9 cellular contexts compared by ENCODE assay signal in genomic region chr3:67654832-67655152, GRCh38. TPM values are rescaled to one million over a fixed set of nuclear protein-coding genes. Genes with fewer than 3 reads are reported as not detected.
DNase-seq lines count a peak whose midpoint lies in the region; ATAC-seq, FAIRE-seq and TF ChIP-seq lines count a peak whose summit lies in the region.
"Had no signal": no experiment of that assay in that cellular context is flagged by ENCODE, and none has a peak within 500 bp of the region (broad histone marks: within the 10 kb centered on the region; RNA-seq: fewer than 3 reads in every experiment).

No MANE protein-coding gene starts in this region.

- BruUV-seq in K562 (replicated peaks; lab: Mats Ljungman, UMichigan), result no TSS peak

- H3K4me1 Mint-ChIP-seq in type B pancreatic cell (ENCODE audit: unreplicated experiment), result peaks cover 35% of the 10 kb centered on the region

- no peaks in the 10 kb centered on the region for H4K20me1 ChIP-seq in K562 (replicated peaks; ENCODE audit: control insufficient read depth, insufficient read depth, low read length)

- TF ChIP-seq POLR2A in A549 (IDR thresholded peaks at IDR 0.05; ENCODE audit: low read length) (no peak), K562 (conservative IDR thresholded peaks at IDR 0.05) (no peak), lower leg skin (IDR thresholded peaks at IDR 0.05) (no peak)

- peak overlapping the region; percentile 88 for H3K4me3 Mint-ChIP-seq in type B pancreatic cell

- H3K4me3 ChIP-seq in A549, result peak overlapping the region; percentile 93
- H3K4me3 ChIP-seq in HL-60 (replicated peaks; ENCODE audit: insufficient read depth, low read length), result peak overlapping the region; percentile 66
- peak overlapping the region; percentile 91 for H3K4me3 ChIP-seq in K562
- H3K4me3 ChIP-seq in lower leg skin (ENCODE audit: low read depth, poor library complexity, severe bottlenecking), result peak overlapping the region; percentile 87

- H3K27ac ChIP-seq in A549 (peak overlapping the region; percentile 97 to 100), HL-60 (replicated peaks) (peak overlapping the region; percentile 87), K562 (ENCODE audit: extremely low read depth, low read depth, low read length) (peak overlapping the region; percentile 88)

- POLR2A ChIA-PET in A549 (lab: Yijun Ruan, JAX) (interaction anchor here (1.4 kb wide), 1 partner anchor 20 kb away, joined by 5 read pairs; no protein-coding TSS in a partner anchor), K562 (lab: Yijun Ruan, JAX) (interaction anchor here (0.5 to 1.1 kb wide), 3 partner anchors 426 to 1252 kb away, joined by 3 to 4 read pairs (median 3); no protein-coding TSS in a partner anchor)

- CTCF ChIA-PET in A549 (lab: Yijun Ruan, JAX), result interaction anchor here (1.3 kb wide), 1 partner anchor 20 kb away, joined by 3 read pairs; no protein-coding TSS in a partner anchor
- CTCF ChIA-PET in K562 (lab: Yijun Ruan, JAX; ENCODE audit: low intra/inter-chr PET ratio), result no interaction called here

- TF ChIP-seq EP300 in A549 (IDR thresholded peaks at IDR 0.05) (no peak), K562 (IDR thresholded peaks at IDR 0.05; ENCODE audit: low read length) (no peak)

- H3K4me2 ChIP-seq in A549 (peak overlapping the region; percentile 93), K562 (ENCODE audit: insufficient read depth, low read length) (peak overlapping the region; percentile 82)

- intact Hi-C loops in K562 (cut with micrococcal nuclease), result no loop called here
- intact Hi-C loops in lower leg skin (cut with DNase I; ENCODE audit: low total_unique reads), result no loop called here

- H3K27ac Mint-ChIP-seq in type B pancreatic cell, result peak overlapping the region; percentile 73

- in situ Hi-C loops in K562 (cut with MboI), result no loop called here

- no peaks in the 10 kb centered on the region for H3K27me3 Mint-ChIP-seq in type B pancreatic cell

- peaks cover 8% of the 10 kb centered on the region for H3K36me3 Mint-ChIP-seq in type B pancreatic cell

- H3K36me3 ChIP-seq in K562 (ENCODE audit: control insufficient read depth, insufficient read depth, low read length), result peaks cover 2% of the 10 kb centered on the region; the same call in 2 of the 3 replicates

- FAIRE-seq in A549 (lab: Jason Lieb, UNC) (no peak), K562 (lab: Jason Lieb, UNC) (no peak)
- FAIRE-seq: endometrium had no signal

- H3K4me1 ChIP-seq in A549 (peaks cover 36% of the 10 kb centered on the region), K562 (replicated peaks in 1 of 2; ENCODE audit: control insufficient read depth in 2 of 2, insufficient read depth in 2 of 2, low read length in 2 of 2) (peaks cover 6 to 13% of the 10 kb centered on the region in 2 experiments; a peak in 4 of 5 replicates)

- 5% methylated on average over 9 of the region's 11 CpGs for WGBS in A549 (ENCODE audit: missing lambda C conversion rate)
- WGBS in K562 (ENCODE audit: insufficient coverage, low coverage, missing lambda C conversion rate), result 21% methylated on average over 4 of the region's 11 CpGs
- 17 to 28% methylated on average over 10 to 11 of the region's 11 CpGs for WGBS in lower leg skin, 2 donors

- H3K27me3 ChIP-seq in HL-60 (ENCODE audit: insufficient read depth, poor library complexity, severe bottlenecking) (no peaks in the 10 kb centered on the region), K562 (ENCODE audit: control insufficient read depth in 2 of 2, insufficient read depth in 2 of 2, low read length in 2 of 2) (peaks cover 0 to 3% of the 10 kb centered on the region in 2 experiments; a peak in 1 of 5 replicates)

- peak overlapping the region; percentile 100 for H2AFZ ChIP-seq in K562 (ENCODE audit: low read depth, low read length)

- peak overlapping the region; percentile 83 to 98 for H3K9ac ChIP-seq in K562 (ENCODE audit: insufficient read depth in 1 of 2, low read depth in 2 of 2, low read length in 2 of 2)

- no peak for TF ChIP-seq CTCF in A549 (IDR thresholded peaks at IDR 0.05)
- TF ChIP-seq CTCF in HL-60 (IDR thresholded peaks at IDR 0.05; ENCODE audit: insufficient read depth, low read length), result no peak
- no peak for TF ChIP-seq CTCF in K562 (IDR thresholded peaks at IDR 0.05 in 2 of 3, conservative IDR thresholded peaks at IDR 0.05 in 1 of 3; ENCODE audit: insufficient read depth in 2 of 3, low read depth in 1 of 3, low read length in 3 of 3)
- TF ChIP-seq CTCF in lower leg skin (IDR thresholded peaks at IDR 0.05), result no peak
- TF ChIP-seq CTCF in type B pancreatic cell (conservative IDR thresholded peaks at IDR 0.05), result no peak
- TF ChIP-seq CTCF in GM10266 (IDR thresholded peaks at IDR 0.05; ENCODE audit: control insufficient read depth, insufficient read depth, low read depth, missing control alignments), result no peak

- no peaks in the 10 kb centered on the region for H3K9me3 Mint-ChIP-seq in type B pancreatic cell

- ATAC-seq in A549 (peak in 1 of 2 experiments; percentile 58; a peak in 3 of 6 replicates), K562 (no peak)

- DNase-seq in A549 (ENCODE audit: low read depth in 1 of 2, low spot score in 1 of 2) (no peak), HL-60 (ENCODE audit: low read depth in 1 of 2, low spot score in 1 of 2) (no peak), K562 (ENCODE audit: extremely low read depth in 1 of 4, low spot score in 3 of 4) (no peak), lower leg skin (ENCODE audit: low spot score in 2 of 2) (no peak), type B pancreatic cell (ENCODE audit: extremely low spot score, unreplicated experiment) (no peak), GM10266 (ENCODE audit: extremely low spot score) (no peak), H4 (ENCODE audit: low spot score) (no peak)
- DNase-seq in activated CD8-positive, alpha-beta memory T cell treated with anti-CD3 and anti-CD28 coated beads for 24 hours, result no peak

- H3K9me3 ChIP-seq in A549 (peaks cover 7% of the 10 kb centered on the region; the same call in 2 of the 3 replicates), K562 (replicated peaks; ENCODE audit: control insufficient read depth, insufficient read depth, low read depth, low read length) (peaks cover 4% of the 10 kb centered on the region; the same call in 1 of the 2 replicates)

- TF ChIP-seq RAD21 in A549 (conservative IDR thresholded peaks at IDR 0.05 in 1 of 2, IDR thresholded peaks at IDR 0.05 in 1 of 2) (no peak), K562 (CRISPR knock-in tag; conservative IDR thresholded peaks at IDR 0.05 in 1 of 2, IDR thresholded peaks at IDR 0.05 in 1 of 2) (no peak)

- H3K79me2 ChIP-seq in K562 (ENCODE audit: control insufficient read depth, insufficient read depth, low read length), result peaks cover 37% of the 10 kb centered on the region

- no peaks in the 10 kb centered on the region for H3K9me1 ChIP-seq in K562 (ENCODE audit: control insufficient read depth, insufficient read depth, low read length)

TF ChIP-seq in A549, 52 proteins besides CTCF, POLR2A, EP300 and RAD21 (continues in another document):
- TF ChIP-seq HOXB13 (CRISPR knock-in tag; IDR thresholded peaks at IDR 0.05; ENCODE audit: low read depth) (no peak), PBX3 (IDR thresholded peaks at IDR 0.05) (no peak)

TF ChIP-seq in K562, 482 proteins besides CTCF, POLR2A, EP300 and RAD21 (continues in another document):
- TF ChIP-seq ZNF263 (CRISPR knock-in tag; IDR thresholded peaks at IDR 0.05; ENCODE audit: borderline replicate concordance) (peak; percentile 48; the same call in 1 of the 2 replicates), ZFP91 (CRISPR knock-in tag; IDR thresholded peaks at IDR 0.05) (peak; percentile 52; the same call in 1 of the 2 replicates), ZNF212 (CRISPR knock-in tag; IDR thresholded peaks at IDR 0.05) (no peak), GTF2F1 (IDR thresholded peaks at IDR 0.05; ENCODE audit: low read depth, low read length) (no peak)

RNA-seq across cellular contexts. Expression of gene SUCLG2, which starts 0.4 kb away (rescaled TPM):
- polyA plus RNA-seq in A549 (2011; rRNA removed) (37.6 and 61.3 TPM in 2 replicates), A549 (2017; fragmentation: RNase III; extraction: RNeasy Plus Mini Kit Qiagen cat#74134 plus additional on column Dnase treatment) (39.8 to 42.4 TPM (median 42.2 TPM) in 3 replicates), K562 (2011; rRNA removed) (26.9 and 31.5 TPM in 2 replicates), K562 (2014; fragmentation: Illumina TruSeq; extraction: Trizol) (33.7 and 39.4 TPM in 2 replicates), K562 (2014; fragmentation: Nextera tagmentation; extraction: Ambion mirVana) (10 to 100 TPM; 10.1 to 20.4 TPM), K562 (2014; rRNA removed) (29.0 and 29.6 TPM in 2 replicates)
- polyA plus RNA-seq in A549 (2012; cell fraction: cytosol; rRNA removed), result 13.2 and 14.7 TPM in 2 replicates
- 5.8 and 8.0 TPM in 2 replicates for polyA plus RNA-seq in A549 (2012; cell fraction: nucleus; rRNA removed)
- polyA minus RNA-seq in A549 (2011; rRNA and poly(A)+ RNA removed), result 15.1 and 15.2 TPM in 2 replicates
- 9.0 and 21.8 TPM in 2 replicates for total RNA-seq in K562 (2011; cell fraction: chromatin; rRNA removed; ENCODE audit: low replicate concordance)
- total RNA-seq in K562 (2011; cell fraction: nucleolus; rRNA removed), result 5.3 and 7.0 TPM in 2 replicates
- total RNA-seq in K562 (2011; cell fraction: nucleoplasm; rRNA removed), result 9.3 and 10.5 TPM in 2 replicates
- total RNA-seq in K562 (2014; rRNA removed) (22.9 and 23.9 TPM in 2 replicates), K562 (2014; rRNA removed; fragmentation: Illumina TruSeq; extraction: Trizol) (36.1 and 36.8 TPM in 2 replicates), K562 (2015; rRNA removed; fragmentation: Illumina TruSeq; extraction: Trizol) (38.3 and 41.4 TPM in 2 replicates), K562 (2021) (28.2 and 29.6 TPM in 2 replicates), lower leg skin (10 to 100 TPM; 38.7 to 42.9 (median 41.3) TPM), type B pancreatic cell (ENCODE audit: low replicate concordance) (40.1 and 42.8 TPM in 2 replicates)
- 7.9 and 15.0 TPM in 2 replicates for polyA plus RNA-seq in K562 (2011; cell fraction: cytosol; rRNA removed)
- polyA plus RNA-seq in K562 (2011; cell fraction: nucleus; rRNA removed), result 3.7 and 6.5 TPM in 2 replicates
- 29.7 and 32.4 TPM in 2 replicates for polyA plus RNA-seq in K562 (2012)
- polyA minus RNA-seq in K562 (2011; rRNA and poly(A)+ RNA removed), result 27.4 and 36.9 TPM in 2 replicates
- polyA minus RNA-seq in K562 (2011; cell fraction: cytosol; rRNA and poly(A)+ RNA removed), result 11.9 and 12.2 TPM in 2 replicates
- 12.4 and 14.6 TPM in 2 replicates for polyA minus RNA-seq in K562 (2011; cell fraction: nucleus; rRNA and poly(A)+ RNA removed)
- 27.5 and 33.8 TPM in 2 replicates for total RNA-seq in H4 (2014; rRNA removed; shearing (Covaris generic))
